Comparison of ENCODE assay signal across 9 cellular contexts in the genomic region with DNA sequence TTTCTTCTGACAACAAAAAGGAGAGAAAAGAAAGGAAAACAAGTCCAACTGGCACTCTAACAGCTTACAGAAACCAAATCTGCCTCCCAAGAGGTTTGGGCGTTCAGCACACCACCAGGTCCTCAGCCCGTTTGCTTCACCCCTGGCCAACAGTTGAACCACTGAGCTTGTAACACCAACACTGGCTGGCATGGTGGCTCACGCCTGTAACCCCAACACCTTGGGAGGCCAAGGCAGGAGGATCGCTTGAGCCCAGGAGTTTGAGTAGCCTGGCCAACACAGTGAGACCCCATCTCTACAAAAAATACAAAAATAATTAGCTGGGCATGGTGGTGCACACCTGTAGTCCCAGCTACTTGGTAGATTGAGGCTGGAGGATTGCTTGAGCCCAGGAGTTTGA.
DNase-seq lines count a peak whose midpoint lies in the region; TF ChIP-seq lines count a peak whose summit lies in the region.
"Had no signal": no experiment of that assay in that cellular context is flagged by ENCODE, and none has a peak within 500 bp of the region (broad histone marks: within the 10 kb centered on the region; RNA-seq: fewer than 3 reads in every experiment).

No MANE protein-coding gene starts in this region.

- peak overlapping the region; percentile 73 for H3K9ac ChIP-seq in MM.1S (ENCODE audit: low read length)
- H3K9ac ChIP-seq in parathyroid adenoma = no peak overlapping the region

- peaks cover 58% of the 10 kb centered on the region for H4K20me1 ChIP-seq in DOHH2 (ENCODE audit: control insufficient read depth, insufficient read depth, low read depth, low read length)
- H4K20me1 ChIP-seq in MM.1S (ENCODE audit: insufficient read depth, low read length) = peaks cover 4% of the 10 kb centered on the region; the same call in 1 of the 2 replicates

- no peaks in the 10 kb centered on the region for H3K9me2 ChIP-seq in DOHH2 (replicated peaks; ENCODE audit: control insufficient read depth, low read length)
- H3K9me2 ChIP-seq in MM.1S (replicated peaks; ENCODE audit: insufficient read depth, low read length) = no peaks in the 10 kb centered on the region

- H2AFZ ChIP-seq in MM.1S (ENCODE audit: low read length) = no peak overlapping the region
- peak overlapping the region; percentile 61 for H2AFZ ChIP-seq in parathyroid adenoma

- DNase-seq in MM.1S (no peak), caudate nucleus (lab: John Stamatoyannopoulos, UW) (no peak), EL (no peak), GM20000 (ENCODE audit: low spot score) (no peak)
- no peak for DNase-seq in stimulated activated CD4-positive, alpha-beta T cell treated with anti-CD3 and anti-CD28 coated beads, Interleukin-2, amount 100 ng/mL, for 48 hours
- DNase-seq in stimulated activated CD4-positive, alpha-beta T cell treated with anti-CD3 and anti-CD28 coated beads, Interleukin-4, amount 100 ng/mL, for 24 hours = no peak
- DNase-seq: GOT3 had no signal

- H3K4me2 ChIP-seq in DOHH2 (ENCODE audit: low read length) = peak overlapping the region; percentile 89
- peak overlapping the region; percentile 90; the same call in 1 of the 2 replicates for H3K4me2 ChIP-seq in MM.1S (ENCODE audit: low read depth, low read length)
- peak overlapping the region; percentile 48 for H3K4me2 ChIP-seq in parathyroid adenoma (ENCODE audit: low read length)

- TF ChIP-seq CTCF in DOHH2 (IDR thresholded peaks at IDR 0.05; ENCODE audit: low read depth, low read length, poor library complexity, severe bottlenecking) (no peak), MM.1S (IDR thresholded peaks at IDR 0.05; ENCODE audit: low read length) (no peak), parathyroid adenoma (IDR thresholded peaks at IDR 0.05) (no peak), GM20000 (IDR thresholded peaks at IDR 0.05; ENCODE audit: extremely low read depth, missing control alignments) (no peak)

- H3K27me3 ChIP-seq in DOHH2 (ENCODE audit: control insufficient read depth, low read length) (no peaks in the 10 kb centered on the region), MM.1S (replicated peaks; ENCODE audit: insufficient read depth, low read length) (no peaks in the 10 kb centered on the region), parathyroid adenoma (ENCODE audit: control insufficient read depth, insufficient read depth, low read length) (no peaks in the 10 kb centered on the region)

- H3F3A ChIP-seq in DOHH2 (ENCODE audit: control insufficient read depth, insufficient read depth) = peaks cover 19% of the 10 kb centered on the region
- peaks cover 66% of the 10 kb centered on the region for H3F3A ChIP-seq in MM.1S (ENCODE audit: insufficient read depth, low read length)

- H3K9me3 ChIP-seq in DOHH2 (ENCODE audit: control insufficient read depth, insufficient read depth, low read length) (no peaks in the 10 kb centered on the region), MM.1S (replicated peaks; ENCODE audit: insufficient read depth, low read length) (no peaks in the 10 kb centered on the region), parathyroid adenoma (ENCODE audit: control insufficient read depth, low read length) (no peaks in the 10 kb centered on the region)

- H3K36me3 ChIP-seq in DOHH2 (ENCODE audit: control insufficient read depth, low read length) (peaks cover 64% of the 10 kb centered on the region), MM.1S (replicated peaks; ENCODE audit: insufficient read depth, low read length) (no peaks in the 10 kb centered on the region), parathyroid adenoma (ENCODE audit: control insufficient read depth, insufficient read depth, low read length) (no peaks in the 10 kb centered on the region)

- H3K27ac ChIP-seq in DOHH2 (ENCODE audit: low read depth, low read length) (peak overlapping the region; percentile 78), MM.1S (ENCODE audit: low read length) (peak overlapping the region; percentile 94), caudate nucleus (ENCODE audit: low read depth, low read length) (peak overlapping the region; percentile 63), parathyroid adenoma (peak overlapping the region; percentile 65)

- H3K4me1 ChIP-seq in DOHH2 (ENCODE audit: control insufficient read depth, low read length) (peaks cover 95% of the 10 kb centered on the region), MM.1S (ENCODE audit: low read length) (peaks cover 55% of the 10 kb centered on the region), parathyroid adenoma (peaks cover 43% of the 10 kb centered on the region)

- H3K79me2 ChIP-seq in DOHH2 (ENCODE audit: control insufficient read depth, low read length) (peaks cover 98% of the 10 kb centered on the region), MM.1S (ENCODE audit: low read length) (peaks cover 98% of the 10 kb centered on the region), parathyroid adenoma (peaks cover 20% of the 10 kb centered on the region)

- peak overlapping the region; percentile 61 for H3K4me3 ChIP-seq in DOHH2 (ENCODE audit: low read length)
- no peak overlapping the region for H3K4me3 ChIP-seq in MM.1S (ENCODE audit: low read length)
- H3K4me3 ChIP-seq in parathyroid adenoma (ENCODE audit: low read depth, low read length) = peak overlapping the region; percentile 14
